In genomic region chr6:6676910-6677441, GRCh38 we compare ENCODE assay signal across 8 cellular contexts.
DNase-seq lines count a peak whose midpoint lies in the region; ATAC-seq, FAIRE-seq and TF ChIP-seq lines count a peak whose summit lies in the region.

No MANE protein-coding gene starts in this region.

- peak; percentile 82 to 86; a peak in 5 of 6 replicates for ATAC-seq in A549

- FAIRE-seq in A549 (lab: Jason Lieb, UNC) (no peak), GM18507 (lab: Jason Lieb, UNC) (peak; percentile 92), urothelium cell line (lab: Jason Lieb, UNC) (no peak)

- POLR2A ChIA-PET in A549 (lab: Yijun Ruan, JAX) = interaction anchor here (0.6 to 0.8 kb wide), 2 partner anchors 10 to 430 kb away, joined by 3 to 8 read pairs; no protein-coding TSS in a partner anchor

- no peaks in the 10 kb centered on the region for H3K27me3 ChIP-seq in MM.1S (replicated peaks; ENCODE audit: insufficient read depth, low read length)

- H3K4me1 ChIP-seq in A549 (peaks cover 14% of the 10 kb centered on the region), MM.1S (ENCODE audit: low read length) (0 out of 2 replicates have a peak, but pooled peaks cover 4% of the 10 kb centered on the region)

- TF ChIP-seq EP300 in A549 (IDR thresholded peaks at IDR 0.05) = no peak

- CTCF ChIA-PET in A549 (lab: Yijun Ruan, JAX) = interaction anchor here (0.6 to 4.2 kb wide), 39 partner anchors 9 to 1589 kb away, joined by 3 to 19 read pairs (median 4); no protein-coding TSS in a partner anchor

- peak overlapping the region in 1 of 2 experiments; percentile 46; a peak in 1 of 6 replicates for H3K27ac ChIP-seq in A549
- H3K27ac ChIP-seq in MM.1S (ENCODE audit: low read length) = no peak overlapping the region

- H3K4me3 Mint-ChIP-seq in glutamatergic neuron (ENCODE audit: unreplicated experiment) = no peak overlapping the region

- H3K36me3 ChIP-seq in MM.1S (replicated peaks; ENCODE audit: insufficient read depth, low read length) = no peaks in the 10 kb centered on the region

- H4K20me1 ChIP-seq in MM.1S (ENCODE audit: insufficient read depth, low read length) = no peaks in the 10 kb centered on the region

- H3K9ac ChIP-seq in MM.1S (ENCODE audit: low read length) = no peak overlapping the region

- H2AFZ ChIP-seq in MM.1S (ENCODE audit: low read length) = peak overlapping the region; percentile 45; the same call in 1 of the 2 replicates

- H3K79me2 ChIP-seq in MM.1S (ENCODE audit: low read length) = no peaks in the 10 kb centered on the region

- peaks cover 19% of the 10 kb centered on the region for H3K4me1 Mint-ChIP-seq in glutamatergic neuron (ENCODE audit: low read depth, unreplicated experiment)

- H3K9me3 ChIP-seq in A549 (peaks cover 7% of the 10 kb centered on the region; the same call in 2 of the 3 replicates), MM.1S (replicated peaks; ENCODE audit: insufficient read depth, low read length) (no peaks in the 10 kb centered on the region)

- H3F3A ChIP-seq in MM.1S (ENCODE audit: insufficient read depth, low read length) = no peaks in the 10 kb centered on the region

- H3K27me3 Mint-ChIP-seq in glutamatergic neuron (ENCODE audit: unreplicated experiment) = no peaks in the 10 kb centered on the region

- H3K4me2 ChIP-seq in A549 (peak overlapping the region; percentile 29; the same call in 2 of the 3 replicates), MM.1S (ENCODE audit: low read depth, low read length) (peak overlapping the region; percentile 32; the same call in 1 of the 2 replicates)

- DNase-seq in A549 (ENCODE audit: low read depth in 1 of 2, low spot score in 1 of 2) (peak; percentile 43 to 68), GM18507 (ENCODE audit: extremely low spot score, insufficient read length, low read depth) (peak; percentile 53), MM.1S (peak; percentile 71), SK-MEL-5 (ENCODE audit: low read depth, low spot score) (peak; percentile 92), glutamatergic neuron (peak; percentile 85), posterior cingulate gyrus (peak; percentile 39 to 96 (median 86)), urothelium cell line (ENCODE audit: low spot score) (peak; percentile 62)
- peak; percentile 78 for DNase-seq in activated naive CD4-positive, alpha-beta T cell treated with Interleukin-2 at 50 U/mL for 16 hours

- 13% methylated on average over 7 of the region's 7 CpGs for WGBS in A549 (ENCODE audit: missing lambda C conversion rate)

- H3K4me3 ChIP-seq in A549 = no peak overlapping the region
- no peak overlapping the region for H3K4me3 ChIP-seq in MM.1S (ENCODE audit: low read length)

- peaks cover 6% of the 10 kb centered on the region for H3K36me3 Mint-ChIP-seq in glutamatergic neuron (ENCODE audit: unreplicated experiment)

- TF ChIP-seq POLR2A in A549 (IDR thresholded peaks at IDR 0.05; ENCODE audit: low read length) = no peak

- H3K9me2 ChIP-seq in MM.1S (replicated peaks; ENCODE audit: insufficient read depth, low read length) = no peaks in the 10 kb centered on the region

- peaks cover 2% of the 10 kb centered on the region for H3K9me3 Mint-ChIP-seq in glutamatergic neuron (ENCODE audit: unreplicated experiment)

- no peak overlapping the region for H3K27ac Mint-ChIP-seq in glutamatergic neuron (ENCODE audit: unreplicated experiment)

- peak; percentile 82 to 87 for TF ChIP-seq RAD21 in A549 (conservative IDR thresholded peaks at IDR 0.05 in 1 of 2, IDR thresholded peaks at IDR 0.05 in 1 of 2)

- intact Hi-C loops in posterior cingulate gyrus (cut with DNase I) = loop anchor here (1.0 kb wide), 1 partner anchor 566 kb away; no protein-coding TSS in a partner anchor

- TF ChIP-seq CTCF in A549 (IDR thresholded peaks at IDR 0.05) (peak; percentile 69), MM.1S (IDR thresholded peaks at IDR 0.05; ENCODE audit: low read length) (peak; percentile 96), glutamatergic neuron (IDR thresholded peaks at IDR 0.05; ENCODE audit: partially characterized antibody, unreplicated experiment) (peak; percentile 98)

- in situ Hi-C loops in SK-MEL-5 (cut with HindIII; ENCODE audit: low pct_unique_long_range_greater_than_20kb, low sequenced_read_pairs) = no loop called here

TF ChIP-seq in A549, 52 proteins besides CTCF, POLR2A, EP300 and RAD21:
- peak; percentile 70 for TF ChIP-seq SMC3 (IDR thresholded peaks at IDR 0.05)
- TF ChIP-seq HES2 (IDR thresholded peaks at IDR 0.05) = no peak
- TF ChIP-seq JUNB (IDR thresholded peaks at IDR 0.05) = no peak
- TF ChIP-seq KDM5A (IDR thresholded peaks at IDR 0.05) = no peak
- TF ChIP-seq HOXB13 (CRISPR knock-in tag; IDR thresholded peaks at IDR 0.05; ENCODE audit: low read depth) = no peak
